In the genomic region with DNA sequence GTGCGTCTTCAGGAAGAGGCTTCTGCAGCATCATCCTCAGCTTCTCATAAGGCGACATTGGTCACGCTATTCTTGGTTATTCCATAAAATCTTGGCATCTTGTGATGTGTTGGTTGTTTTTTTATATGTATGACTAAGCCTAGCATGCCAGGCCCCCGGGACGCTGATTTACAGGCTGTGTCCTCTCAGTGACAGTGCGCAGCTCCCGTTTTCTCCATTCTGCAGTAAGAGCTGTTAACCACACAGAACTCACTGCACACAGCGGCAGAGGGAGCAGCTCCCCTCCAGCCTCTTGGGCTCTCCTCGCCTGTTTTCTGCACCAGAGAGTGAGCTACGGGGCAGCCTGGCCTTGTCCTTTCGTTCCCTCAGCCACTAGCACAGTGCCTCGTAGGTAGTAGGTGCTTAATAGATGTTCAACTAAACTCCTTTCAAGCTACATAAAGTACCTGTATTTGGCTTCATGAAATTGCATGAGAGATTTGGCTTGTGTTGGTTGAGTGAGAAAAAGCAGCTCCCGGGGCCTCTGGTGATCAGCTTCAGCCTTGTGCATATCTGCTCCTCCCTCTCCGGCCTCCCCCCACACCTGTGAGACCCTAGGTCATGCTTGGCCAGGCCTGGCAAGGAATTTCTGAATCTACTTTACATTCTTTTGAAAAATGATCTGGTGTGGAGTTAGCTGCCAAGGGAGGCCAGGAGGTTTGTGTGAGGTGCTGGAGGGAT, we compare ENCODE assay signal across 16 cellular contexts.
DNase-seq lines count a peak whose midpoint lies in the region; TF ChIP-seq lines count a peak whose summit lies in the region.
"Had no signal": no experiment of that assay in that cellular context is flagged by ENCODE, and none has a peak within 500 bp of the region (broad histone marks: within the 10 kb centered on the region; RNA-seq: fewer than 3 reads in every experiment).

No MANE protein-coding gene starts in this region.

- in situ Hi-C loops in brain microvascular endothelial cell (cut with HindIII; ENCODE audit: low pct_ligation_motif_present, low sequenced_read_pairs), result no loop called here

- H2BK5ac ChIP-seq in neuronal stem cell (ENCODE audit: low read length) (peak overlapping the region; percentile 30), mesenchymal stem cell (ENCODE audit: low read depth, low read length, poor library complexity, severe bottlenecking) (no peak overlapping the region)

- H3K9me3 ChIP-seq in BLaER1, result no peaks in the 10 kb centered on the region
- H3K9me3 ChIP-seq in neuronal stem cell (replicated peaks in 1 of 2; ENCODE audit: control insufficient read depth in 2 of 2, insufficient read depth in 1 of 2, low read depth in 1 of 2, low read length in 2 of 2), result peaks cover 0 to 3% of the 10 kb centered on the region in 2 donors
- H3K9me3 ChIP-seq in mesenchymal stem cell (ENCODE audit: control insufficient read depth, low read length), result no peaks in the 10 kb centered on the region
- H3K9me3 ChIP-seq: HAP-1, SK-N-SH had no signal

- peak overlapping the region; percentile 74 for H2AK5ac ChIP-seq in neuronal stem cell (ENCODE audit: low read depth, low read length)
- H2AK5ac ChIP-seq in mesenchymal stem cell (ENCODE audit: low read length, severe bottlenecking), result no peak overlapping the region

- H3K4me1 ChIP-seq in BLaER1, result peaks cover 57% of the 10 kb centered on the region
- peaks cover 0 to 2% of the 10 kb centered on the region in 2 donors for H3K4me1 ChIP-seq in neuronal stem cell (ENCODE audit: control insufficient read depth in 2 of 2, insufficient read depth in 1 of 2, low read depth in 1 of 2, low read length in 2 of 2)
- H3K4me1 ChIP-seq in mesenchymal stem cell (ENCODE audit: control insufficient read depth, insufficient read depth, low read depth, low read length), result no peaks in the 10 kb centered on the region
- H3K4me1 ChIP-seq: HAP-1 had no signal

- H3K23ac ChIP-seq in neuronal stem cell (ENCODE audit: low read depth, low read length, poor library complexity) (no peak overlapping the region), mesenchymal stem cell (ENCODE audit: low read length in 2 of 2) (no peak overlapping the region)

- H3K14ac ChIP-seq in neuronal stem cell (ENCODE audit: low read length) (peak overlapping the region; percentile 65), mesenchymal stem cell (ENCODE audit: low read length in 2 of 2) (no peak overlapping the region)

- peaks cover 9% of the 10 kb centered on the region for H3K27me3 Mint-ChIP-seq in activated T-cell treated with anti-CD3 and anti-CD28 coated beads, Interleukin-2, amount 50 U/mL, for 24 hours

- TF ChIP-seq CTCF in foreskin fibroblast (IDR thresholded peaks at IDR 0.05; ENCODE audit: low read depth, low read length) (no peak), brain microvascular endothelial cell (IDR thresholded peaks at IDR 0.05; ENCODE audit: low read depth, low read length, missing control alignments) (no peak)

- H2BK12ac ChIP-seq in neuronal stem cell (ENCODE audit: low read length) (no peak overlapping the region), mesenchymal stem cell (ENCODE audit: low read length in 2 of 2) (no peak overlapping the region)

- no peaks in the 10 kb centered on the region for H4K20me1 ChIP-seq in BLaER1

- H3K4me2 ChIP-seq in BLaER1 (peak overlapping the region; percentile 62), neuronal stem cell (ENCODE audit: insufficient read depth, low read length, poor library complexity, severe bottlenecking) (no peak overlapping the region), mesenchymal stem cell (ENCODE audit: low read length, poor library complexity, severe bottlenecking) (no peak overlapping the region)
- H3K4me2 ChIP-seq: KMS-11, SK-N-SH had no signal

- no peak overlapping the region for H3K4ac ChIP-seq in neuronal stem cell (ENCODE audit: low read length)
- H3K4ac ChIP-seq in mesenchymal stem cell (ENCODE audit: low read depth in 1 of 2, low read length in 2 of 2), result no peak overlapping the region

- H4K91ac ChIP-seq in neuronal stem cell (ENCODE audit: low read depth, low read length, poor library complexity), result no peak overlapping the region
- no peak overlapping the region for H4K91ac ChIP-seq in mesenchymal stem cell (ENCODE audit: low read length)

- H2BK15ac ChIP-seq in neuronal stem cell (ENCODE audit: low read length), result no peak overlapping the region
- H2BK15ac ChIP-seq in mesenchymal stem cell (ENCODE audit: low read depth, poor library complexity, severe bottlenecking), result no peak overlapping the region

- H3K18ac ChIP-seq in neuronal stem cell (ENCODE audit: low read length), result no peak overlapping the region
- H3K18ac ChIP-seq in mesenchymal stem cell (ENCODE audit: low read depth in 1 of 2, low read length in 2 of 2), result no peak overlapping the region

- no peak overlapping the region; the same call in 1 of the 2 replicates for H3K27ac ChIP-seq in BLaER1
- H3K27ac ChIP-seq in neuronal stem cell (replicated peaks; ENCODE audit: low read length), result no peak overlapping the region
- no peak overlapping the region for H3K27ac ChIP-seq in mesenchymal stem cell (ENCODE audit: low read length, poor library complexity, severe bottlenecking)
- no peak overlapping the region for H3K27ac ChIP-seq in brain microvascular endothelial cell
- H3K27ac ChIP-seq: KMS-11 had no signal

- H3K36me3 Mint-ChIP-seq in activated T-cell treated with anti-CD3 and anti-CD28 coated beads, Interleukin-2, amount 50 U/mL, for 24 hours (ENCODE audit: low read depth), result no peaks in the 10 kb centered on the region
- H3K36me3 Mint-ChIP-seq: CD4-positive, alpha-beta memory T cell had no signal

- H4K8ac ChIP-seq in neuronal stem cell (ENCODE audit: low read depth, low read length) (no peak overlapping the region), mesenchymal stem cell (ENCODE audit: low read length) (no peak overlapping the region)

- H3K27ac Mint-ChIP-seq in activated T-cell treated with anti-CD3 and anti-CD28 coated beads, Interleukin-2, amount 50 U/mL, for 24 hours, result no peak overlapping the region
- H3K27ac Mint-ChIP-seq: B cell had no signal

- peak; percentile 9 for DNase-seq in GM04504 (ENCODE audit: low read depth)
- DNase-seq in foreskin fibroblast, result peak; percentile 21 to 35
- no peak for DNase-seq in neuronal stem cell (ENCODE audit: low spot score)
- DNase-seq in mesenchymal stem cell, result no peak
- no peak for DNase-seq in activated T-cell treated with anti-CD3 and anti-CD28 coated beads, Interleukin-2, amount 50 U/mL, for 24 hours
- no peak for DNase-seq in brain microvascular endothelial cell
- DNase-seq: Calu3; CD4-positive, alpha-beta memory T cell; NCI-H1048; NCI-H526 treated with DMSO at 0.1 percent for 48 hours; SHP77; SK-N-SH had no signal

- H3K27me3 ChIP-seq in BLaER1, result no peaks in the 10 kb centered on the region
- peaks cover 0 to 9% (median 0%) of the 10 kb centered on the region in 3 experiments for H3K27me3 ChIP-seq in neuronal stem cell (ENCODE audit: control insufficient read depth in 3 of 3, insufficient read depth in 3 of 3, low read depth in 1 of 3, low read length in 3 of 3)
- H3K27me3 ChIP-seq in mesenchymal stem cell (ENCODE audit: control insufficient read depth in 1 of 2, insufficient read depth in 1 of 2, low read length in 2 of 2), result peaks cover 5 to 20% of the 10 kb centered on the region in 2 experiments
- H3K27me3 ChIP-seq in brain microvascular endothelial cell (replicated peaks), result no peaks in the 10 kb centered on the region

- H3K9me3 Mint-ChIP-seq in activated T-cell treated with anti-CD3 and anti-CD28 coated beads, Interleukin-2, amount 50 U/mL, for 24 hours, result no peaks in the 10 kb centered on the region

- H2AFZ ChIP-seq in neuronal stem cell (ENCODE audit: low read length), result no peak overlapping the region
- no peak overlapping the region for H2AFZ ChIP-seq in mesenchymal stem cell (ENCODE audit: low read depth, low read length)

- H3K79me1 ChIP-seq in neuronal stem cell (ENCODE audit: low read depth, low read length) (no peaks in the 10 kb centered on the region), mesenchymal stem cell (replicated peaks; ENCODE audit: low read length, poor library complexity, severe bottlenecking) (no peaks in the 10 kb centered on the region)

- H3K36me3 ChIP-seq in BLaER1 (no peaks in the 10 kb centered on the region), neuronal stem cell (replicated peaks in 1 of 2; ENCODE audit: control insufficient read depth in 2 of 2, insufficient read depth in 2 of 2, low read length in 2 of 2) (peaks cover 0 to 2% of the 10 kb centered on the region in 2 donors), mesenchymal stem cell (ENCODE audit: control insufficient read depth in 1 of 2, insufficient read depth in 2 of 2, low read depth in 1 of 2, low read length in 2 of 2) (no peaks in the 10 kb centered on the region), brain microvascular endothelial cell (replicated peaks) (no peaks in the 10 kb centered on the region)
- H3K36me3 ChIP-seq: HAP-1 had no signal

- no peak overlapping the region for H3K9ac ChIP-seq in BLaER1
- no peak overlapping the region for H3K9ac ChIP-seq in neuronal stem cell (ENCODE audit: low read depth, low read length, poor library complexity)
- no peak overlapping the region for H3K9ac ChIP-seq in mesenchymal stem cell (ENCODE audit: low read length)
- H3K9ac ChIP-seq: KMS-11, SK-N-SH had no signal

- H3K4me3 Mint-ChIP-seq in activated T-cell treated with anti-CD3 and anti-CD28 coated beads, Interleukin-2, amount 50 U/mL, for 24 hours, result no peak overlapping the region
- H3K4me3 Mint-ChIP-seq: B cell; CD4-positive, alpha-beta memory T cell had no signal

- no CpG with 5 or more reads among the region's 14 CpGs for WGBS in neuronal stem cell (ENCODE audit: extremely low coverage in 2 of 2, insufficient read length in 2 of 2, insufficient replicate concordance in 1 of 2), 2 donors
- WGBS in mesenchymal stem cell, result 94% methylated on average over 8 of the region's 14 CpGs

- H3K4me3 ChIP-seq in BLaER1 (no peak overlapping the region), foreskin fibroblast (ENCODE audit: low read depth in 1 of 2, low read length in 2 of 2) (no peak overlapping the region), neuronal stem cell (ENCODE audit: low read length in 2 of 2) (peak overlapping the region in 1 of 2 donors; percentile 31), mesenchymal stem cell (ENCODE audit: insufficient read depth in 1 of 2, low read depth in 1 of 2, low read length in 2 of 2) (no peak overlapping the region), brain microvascular endothelial cell (ENCODE audit: low read depth, low read length) (no peak overlapping the region)
- H3K4me3 ChIP-seq: HAP-1 had no signal

- no peaks in the 10 kb centered on the region for H3K4me1 Mint-ChIP-seq in activated T-cell treated with anti-CD3 and anti-CD28 coated beads, Interleukin-2, amount 50 U/mL, for 24 hours (ENCODE audit: low read depth)
- H3K4me1 Mint-ChIP-seq: B cell had no signal

- no peak overlapping the region for H2BK120ac ChIP-seq in neuronal stem cell (ENCODE audit: low read depth, low read length)
- H2BK120ac ChIP-seq in mesenchymal stem cell (ENCODE audit: low read depth, low read length), result no peak overlapping the region

Comparison
In these comparisons a context has a peak if more than half of its experiments do, and no peak if none do; other contexts are left out.
1. DNase-seq: peak in GM04504 (single experiment) and foreskin fibroblast (2 of 2); none in neuronal stem cell (single experiment), mesenchymal stem cell (single experiment), activated T-cell treated with anti-CD3 and anti-CD28 coated beads, Interleukin-2, amount 50 U/mL, for 24 hours (single experiment) and brain microvascular endothelial cell (single experiment).